23 cellular contexts compared by ENCODE assay signal in the genomic region with DNA sequence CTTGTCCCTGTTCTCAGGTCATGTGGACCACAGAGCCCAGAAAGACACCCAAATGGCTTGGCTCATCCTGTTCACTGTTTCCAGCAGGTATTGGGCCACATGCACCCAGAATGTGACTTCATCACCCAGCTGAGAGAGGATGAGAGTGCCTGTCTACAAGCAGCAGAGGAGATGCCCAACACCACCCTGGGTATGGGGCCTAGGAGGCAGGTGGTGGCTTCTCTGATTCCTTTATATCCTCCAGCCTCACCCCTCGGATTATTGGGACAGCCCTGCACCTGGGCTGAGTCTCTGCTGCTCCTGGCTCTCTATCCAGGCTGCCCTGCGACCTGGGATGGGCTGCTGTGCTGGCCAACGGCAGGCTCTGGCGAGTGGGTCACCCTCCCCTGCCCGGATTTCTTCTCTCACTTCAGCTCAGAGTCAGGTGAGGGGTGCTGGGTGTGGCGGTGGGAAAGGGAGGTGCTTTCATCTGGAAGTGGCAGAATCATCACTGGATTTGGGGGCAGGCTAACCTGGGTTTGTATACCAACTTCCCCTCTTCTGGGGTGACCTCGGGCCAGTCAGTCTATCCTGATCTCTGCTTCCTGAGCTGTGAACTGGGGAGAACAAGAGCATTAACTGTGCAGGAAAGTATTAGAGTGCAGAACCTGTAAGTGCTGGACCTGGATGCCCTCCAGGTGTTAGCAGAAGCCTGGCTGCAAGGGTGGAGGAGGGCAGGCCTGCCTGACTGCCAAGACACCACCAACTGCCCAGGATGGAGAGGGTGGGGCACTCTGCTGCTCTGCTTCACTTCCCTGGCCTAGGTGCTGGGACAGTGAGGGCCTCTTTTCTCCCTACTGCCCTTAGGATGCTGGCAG. TPM values are rescaled to one million over a fixed set of nuclear protein-coding genes. Genes with fewer than 3 reads are reported as not detected.
DNase-seq lines count a peak whose midpoint lies in the region; ATAC-seq, FAIRE-seq and TF ChIP-seq lines count a peak whose summit lies in the region.
"Had no signal": no experiment of that assay in that cellular context is flagged by ENCODE, and none has a peak within 500 bp of the region (broad histone marks: within the 10 kb centered on the region; RNA-seq: fewer than 3 reads in every experiment).

No MANE protein-coding gene starts in this region.

- H3K79me2 ChIP-seq in SK-N-SH (ENCODE audit: insufficient read depth) (no peaks in the 10 kb centered on the region), smooth muscle cell (ENCODE audit: low read depth) (no peaks in the 10 kb centered on the region)

- DNase-seq in SK-N-SH (peak; percentile 8), islet precursor cell (peak; percentile 49), thyroid gland (peak; percentile 77 to 81), D721Med (ENCODE audit: insufficient read length, low spot score) (no peak), smooth muscle cell (lab: John Stamatoyannopoulos, UW; ENCODE audit: unreplicated experiment) (no peak)
- DNase-seq: activated CD4-positive, alpha-beta T cell treated with anti-CD3 and anti-CD28 coated beads, Interleukin-2, amount 10 ng/mL, durations not matched to agents 7 days and 5 days; activated CD8-positive, alpha-beta memory T cell treated with anti-CD3 and anti-CD28 coated beads, Interleukin-2, amount 50 U/mL, for 4 hours; activated gamma-delta T cell; C1 segment of cervical spinal cord; left ventricle myocardium inferior; MM.1S; NCI-H1436 treated with DMSO at 0.1 percent for 48 hours; NCI-H2171; spleen; T-helper 1 cell had no signal

- H4K20me1 ChIP-seq in SK-N-SH (ENCODE audit: insufficient read depth) (no peaks in the 10 kb centered on the region), smooth muscle cell (ENCODE audit: low read depth) (no peaks in the 10 kb centered on the region)

- no peak for FAIRE-seq in D721Med (lab: Jason Lieb, UNC)
- FAIRE-seq: A549 had no signal

- TF ChIP-seq RAD21 in SK-N-SH (IDR thresholded peaks at IDR 0.05; ENCODE audit: low read length): no peak

- CTCF ChIA-PET in SK-N-SH (lab: Yijun Ruan, JAX): interaction anchor here (0.9 to 31.8 kb wide), 6 partner anchors 8 to 168 kb away, joined by 3 to 1191 read pairs (median 48); no protein-coding TSS in a partner anchor

- ATAC-seq in SK-N-SH treated with all-trans-retinoic acid at 6 μM for 48 hours (no peak), HG03159 (IDR thresholded peaks at IDR 0.05; ENCODE audit: unreplicated experiment) (peak; percentile 34), HG03469 (IDR thresholded peaks at IDR 0.05; ENCODE audit: unreplicated experiment) (no peak)
- ATAC-seq: A549, HCT116, Right ventricle myocardium inferior had no signal

- no peaks in the 10 kb centered on the region for H3K36me3 ChIP-seq in SK-N-SH (replicated peaks in 1 of 2; ENCODE audit: control insufficient read depth in 1 of 2, insufficient read depth in 2 of 2, low read length in 1 of 2)
- no peaks in the 10 kb centered on the region for H3K36me3 ChIP-seq in thyroid gland
- H3K36me3 ChIP-seq in smooth muscle cell (ENCODE audit: low read depth): no peaks in the 10 kb centered on the region
- H3K36me3 ChIP-seq: left ventricle myocardium inferior, spleen had no signal

- intact Hi-C loops in thyroid gland (cut with DNase I): no loop called here

- H2AFZ ChIP-seq in SK-N-SH (ENCODE audit: low read depth) (no peak overlapping the region), smooth muscle cell (ENCODE audit: low read depth) (no peak overlapping the region)

- H3F3A ChIP-seq in SK-N-SH (replicated peaks; ENCODE audit: insufficient read depth): no peaks in the 10 kb centered on the region
- H3F3A ChIP-seq in smooth muscle cell (ENCODE audit: low read depth): no peaks in the 10 kb centered on the region

- TF ChIP-seq CTCF in SK-N-SH (IDR thresholded peaks at IDR 0.05): no peak
- no peak for TF ChIP-seq CTCF in thyroid gland (IDR thresholded peaks at IDR 0.05)
- no peak for TF ChIP-seq CTCF in D721Med (IDR thresholded peaks at IDR 0.05; ENCODE audit: insufficient read depth, missing control alignments)
- TF ChIP-seq CTCF in smooth muscle cell (IDR thresholded peaks at IDR 0.05; ENCODE audit: borderline replicate concordance, insufficient read depth, poor library complexity, severe bottlenecking): no peak

- peaks cover 50% of the 10 kb centered on the region; the same call in 1 of the 2 replicates for H3K27me3 ChIP-seq in SK-N-SH (ENCODE audit: insufficient read depth)
- no peaks in the 10 kb centered on the region for H3K27me3 ChIP-seq in thyroid gland
- H3K27me3 ChIP-seq in smooth muscle cell (ENCODE audit: low read depth): peaks cover 21% of the 10 kb centered on the region

- H3K4me1 ChIP-seq in SK-N-SH (ENCODE audit: control insufficient read depth in 1 of 2, insufficient read depth in 2 of 2, low read depth in 1 of 2, low read length in 1 of 2): no peaks in the 10 kb centered on the region; a peak in 1 of 4 replicates
- no peaks in the 10 kb centered on the region for H3K4me1 ChIP-seq in thyroid gland
- no peaks in the 10 kb centered on the region for H3K4me1 ChIP-seq in smooth muscle cell (ENCODE audit: low read depth)
- H3K4me1 ChIP-seq: A549, spleen had no signal

- no peaks in the 10 kb centered on the region for H3K9me2 ChIP-seq in SK-N-SH

- no peak overlapping the region for H3K4me2 ChIP-seq in SK-N-SH
- H3K4me2 ChIP-seq in smooth muscle cell: no peak overlapping the region
- H3K4me2 ChIP-seq: A549 had no signal

- H3K9ac ChIP-seq in SK-N-SH (no peak overlapping the region), smooth muscle cell (ENCODE audit: low read depth) (no peak overlapping the region)

- H3K27ac ChIP-seq in SK-N-SH (ENCODE audit: low read depth in 2 of 2, low read length in 1 of 2) (no peak overlapping the region), thyroid gland (no peak overlapping the region), smooth muscle cell (ENCODE audit: low read depth) (no peak overlapping the region)
- H3K27ac ChIP-seq: A549, left ventricle myocardium inferior, spleen had no signal

- H3K9me3 ChIP-seq in SK-N-SH (no peaks in the 10 kb centered on the region), thyroid gland (no peaks in the 10 kb centered on the region), smooth muscle cell (replicated peaks; ENCODE audit: low read depth) (no peaks in the 10 kb centered on the region)
- H3K9me3 ChIP-seq: A549, left ventricle myocardium inferior, spleen had no signal

- TF ChIP-seq EP300 in SK-N-SH (IDR thresholded peaks at IDR 0.05; ENCODE audit: borderline replicate concordance in 1 of 2, low read depth in 1 of 2, low read length in 1 of 2): no peak

- POLR2A ChIA-PET in SK-N-SH (lab: Yijun Ruan, JAX): no interaction called here

- TF ChIP-seq POLR2A in thyroid gland (IDR thresholded peaks at IDR 0.05): no peak

- no peak overlapping the region for H3K4me3 ChIP-seq in SK-N-SH (ENCODE audit: low read depth in 2 of 2, low read length in 1 of 2)
- H3K4me3 ChIP-seq in thyroid gland (replicated peaks in 1 of 3): no peak overlapping the region
- H3K4me3 ChIP-seq in smooth muscle cell: no peak overlapping the region
- H3K4me3 ChIP-seq: A549, left ventricle myocardium inferior, spleen had no signal

- WGBS in SK-N-SH (ENCODE audit: low lambda C conversion rate): 39% methylated on average over 7 of the region's 7 CpGs
- 68 to 77% methylated on average over 5 to 6 of the region's 7 CpGs for WGBS in thyroid gland, 2 donors
- 81% methylated on average over 7 of the region's 7 CpGs for WGBS in smooth muscle cell (ENCODE audit: low lambda C conversion rate)

TF ChIP-seq in SK-N-SH, 30 proteins besides CTCF, POLR2A, EP300 and RAD21 (continues in another document):
- no peak for TF ChIP-seq MXI1 (IDR thresholded peaks at IDR 0.05; ENCODE audit: low read depth, low read length)
- TF ChIP-seq RFX5 (IDR thresholded peaks at IDR 0.05; ENCODE audit: low read length): no peak
- TF ChIP-seq, protein P1, sequence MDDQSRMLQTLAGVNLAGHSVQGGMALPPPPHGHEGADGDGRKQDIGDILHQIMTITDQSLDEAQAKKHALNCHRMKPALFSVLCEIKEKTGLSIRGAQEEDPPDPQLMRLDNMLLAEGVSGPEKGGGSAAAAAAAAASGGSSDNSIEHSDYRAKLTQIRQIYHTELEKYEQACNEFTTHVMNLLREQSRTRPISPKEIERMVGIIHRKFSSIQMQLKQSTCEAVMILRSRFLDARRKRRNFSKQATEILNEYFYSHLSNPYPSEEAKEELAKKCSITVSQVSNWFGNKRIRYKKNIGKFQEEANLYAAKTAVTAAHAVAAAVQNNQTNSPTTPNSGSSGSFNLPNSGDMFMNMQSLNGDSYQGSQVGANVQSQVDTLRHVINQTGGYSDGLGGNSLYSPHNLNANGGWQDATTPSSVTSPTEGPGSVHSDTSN (IDR thresholded peaks at IDR 0.05): no peak
- no peak for TF ChIP-seq RXRA (IDR thresholded peaks at IDR 0.05; ENCODE audit: borderline replicate concordance, low read depth)
- TF ChIP-seq GATA2 (CRISPR knock-in tag; IDR thresholded peaks at IDR 0.05): no peak
- TF ChIP-seq POLR2AphosphoS5 (IDR thresholded peaks at IDR 0.05; ENCODE audit: low read depth, low read length): no peak

TF ChIP-seq in SK-N-SH treated with all-trans-retinoic acid at 6 μM for 48 hours, 23 proteins besides CTCF, POLR2A, EP300 and RAD21 (continues in another document):
- TF ChIP-seq BACH2 (CRISPR knock-in tag; IDR thresholded peaks at IDR 0.05; ENCODE audit: borderline replicate concordance) (no peak), PPARA (CRISPR knock-in tag; IDR thresholded peaks at IDR 0.05; ENCODE audit: borderline replicate concordance) (no peak), CSDC2 (CRISPR knock-in tag; IDR thresholded peaks at IDR 0.05) (no peak), RARB (CRISPR knock-in tag; IDR thresholded peaks at IDR 0.05) (no peak), ZNF70 (CRISPR knock-in tag; IDR thresholded peaks at IDR 0.05) (no peak)

RNA-seq across cellular contexts. Expression of a gene that starts 5.2 kb away (rescaled TPM):
- not detected in 2 replicates for polyA plus RNA-seq in SK-N-SH (2012; rRNA removed)
- polyA plus RNA-seq in SK-N-SH (2012; cell fraction: cytosol; rRNA removed): not detected in 2 replicates
- not detected in 2 replicates for polyA plus RNA-seq in SK-N-SH (2012; cell fraction: nucleus; rRNA removed)
- under 1 TPM in 1 of 4 donors, not detected in 3; 0.54 TPM for total RNA-seq in thyroid gland
- total RNA-seq in smooth muscle cell: not detected in 2 replicates
- not detected in 2 replicates for polyA plus RNA-seq in smooth muscle cell
- total RNA-seq: activated CD4-positive, alpha-beta T cell treated with anti-CD3 and anti-CD28 coated beads, Interleukin-2, amount 10 ng/mL, durations not matched to agents 7 days and 5 days; G401; left ventricle myocardium inferior; Right ventricle myocardium inferior; spleen had no signal
- polyA plus RNA-seq: A549, IgD-negative memory B cell, spleen had no signal

RNA-seq across cellular contexts. Expression of a gene that starts 57.3 kb away (rescaled TPM):
- polyA plus RNA-seq in SK-N-SH (2012; rRNA removed) (1.7 and 2.4 TPM in 2 replicates), smooth muscle cell (2,039 and 2,747 TPM in 2 replicates)
- polyA plus RNA-seq in SK-N-SH (2012; cell fraction: cytosol; rRNA removed): 1.5 and 1.6 TPM in 2 replicates
- polyA plus RNA-seq in SK-N-SH (2012; cell fraction: nucleus; rRNA removed): 7.0 and 8.4 TPM in 2 replicates
- total RNA-seq in thyroid gland (100 to 1,000 TPM in 2 of 4 donors, 10 to 100 TPM in 2; 48.7 to 231 (median 134) TPM), smooth muscle cell (2,330 and 2,442 TPM in 2 replicates)
- total RNA-seq: G401 had no signal
- polyA plus RNA-seq: IgD-negative memory B cell had no signal

Comparison
In these comparisons a context has a peak if more than half of its experiments do, and no peak if none do; other contexts are left out.
1. DNase-seq: peak in SK-N-SH (single experiment), islet precursor cell (single experiment) and thyroid gland (2 of 2); none in D721Med (single experiment) and smooth muscle cell (single experiment).
2. RNA of a gene that starts 57.3 kb away (total RNA-seq): 2,330 to 2,442 TPM in smooth muscle cell; 48.7 to 231 TPM in thyroid gland; every median in the first group is over 10 times any median in the second.